Comparison of ENCODE assay signal across 8 cellular contexts in the genomic region with DNA sequence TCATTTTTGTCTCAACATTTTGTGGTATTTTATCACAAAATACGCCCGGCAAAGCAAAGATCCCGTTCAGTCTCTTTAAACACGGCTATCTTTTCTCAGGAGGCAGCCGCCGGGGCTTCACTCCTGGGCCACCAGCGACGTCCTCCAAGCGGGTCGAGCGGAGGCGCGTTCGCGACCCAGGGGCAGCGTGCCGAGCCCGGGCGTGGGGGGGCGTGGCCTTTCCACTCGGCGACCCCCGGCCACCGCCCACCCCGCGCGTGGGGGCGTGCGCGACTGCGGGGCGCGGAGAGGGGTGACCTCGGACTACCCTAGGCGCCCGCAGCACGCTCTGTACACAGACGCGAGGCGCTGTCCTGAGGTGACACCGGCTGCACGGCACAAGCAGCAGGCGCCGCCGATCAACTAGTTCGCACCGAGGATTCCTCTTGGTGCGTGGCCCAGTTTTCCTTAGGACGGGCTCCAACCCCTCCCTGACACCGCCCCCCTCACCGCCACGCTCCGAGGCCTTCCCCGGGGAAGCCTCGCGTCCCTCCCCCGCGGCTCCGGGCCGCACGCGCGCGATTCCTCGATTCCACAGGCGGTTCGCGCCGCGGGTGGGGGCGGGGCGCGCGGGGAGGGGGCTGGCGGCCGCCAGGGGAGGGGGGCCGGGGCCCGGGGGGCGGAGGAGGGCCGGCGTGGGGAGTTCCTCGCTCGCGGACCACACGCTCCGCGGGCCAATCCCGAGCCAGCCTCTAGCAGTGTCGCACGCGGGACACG. TPM values are rescaled to one million over a fixed set of nuclear protein-coding genes. Genes with fewer than 3 reads are reported as not detected.
A peak's percentile ranks its signal among the peaks of the same experiment; 100 is the strongest.
DNase-seq lines count a peak whose midpoint lies in the region; ATAC-seq, FAIRE-seq and TF ChIP-seq lines count a peak whose summit lies in the region.

No MANE protein-coding gene starts in this region.

- H3K27me3 Mint-ChIP-seq in activated naive CD8-positive, alpha-beta T cell treated with anti-CD3 and anti-CD28 coated beads for 36 hours, result no peaks in the 10 kb centered on the region

- H3K36me3 Mint-ChIP-seq in activated naive CD8-positive, alpha-beta T cell treated with anti-CD3 and anti-CD28 coated beads for 36 hours, result peaks cover 8% of the 10 kb centered on the region

- H3K27me3 ChIP-seq in Peyer's patch (no peaks in the 10 kb centered on the region), pancreas (no peaks in the 10 kb centered on the region)

- FAIRE-seq in pancreas (lab: Jason Lieb, UNC), result no peak

- ATAC-seq in HG03521 (IDR thresholded peaks at IDR 0.05; ENCODE audit: unreplicated experiment), result peak; percentile 17
- peak; percentile 62 for ATAC-seq in Right ventricle myocardium inferior
- peak; percentile 10 to 45 (median 18) for ATAC-seq in pancreas
- no peak for ATAC-seq in HG03378 (IDR thresholded peaks at IDR 0.05; ENCODE audit: unreplicated experiment)

- H3K4me3 Mint-ChIP-seq in activated naive CD8-positive, alpha-beta T cell treated with anti-CD3 and anti-CD28 coated beads for 36 hours, result peak overlapping the region; percentile 96

- H3K36me3 ChIP-seq in Peyer's patch, result no peaks in the 10 kb centered on the region
- no peaks in the 10 kb centered on the region for H3K36me3 ChIP-seq in pancreas

- H3K4me1 ChIP-seq in Peyer's patch, result peaks cover 0 to 10% (median 0%) of the 10 kb centered on the region in 4 donors
- no peaks in the 10 kb centered on the region for H3K4me1 ChIP-seq in pancreas

- H3K27ac ChIP-seq in Peyer's patch (peak overlapping the region; percentile 92 to 97 (median 95)), pancreas (peak overlapping the region; percentile 80 to 97 (median 92))

- intact Hi-C loops in Right ventricle myocardium inferior (cut with DNase I), result loop anchor here (1.0 to 10.0 kb wide), 11 partner anchors 73 to 1033 kb away; no protein-coding TSS in a partner anchor
- intact Hi-C loops in pancreas (cut with DNase I), result no loop called here

- no peaks in the 10 kb centered on the region for H3K9me3 ChIP-seq in Peyer's patch
- H3K9me3 ChIP-seq in pancreas, result no peaks in the 10 kb centered on the region

- peak overlapping the region; percentile 61 to 93 (median 87) for H3K4me3 ChIP-seq in Peyer's patch
- H3K4me3 ChIP-seq in pancreas, result peak overlapping the region; percentile 71 to 88 (median 78)

- H3K4me1 Mint-ChIP-seq in activated naive CD8-positive, alpha-beta T cell treated with anti-CD3 and anti-CD28 coated beads for 36 hours, result peaks cover 15% of the 10 kb centered on the region

- peak overlapping the region; percentile 99 for H3K27ac Mint-ChIP-seq in activated naive CD8-positive, alpha-beta T cell treated with anti-CD3 and anti-CD28 coated beads for 36 hours

- WGBS in pancreas, 2 donors, result 1% methylated on average over 73 to 92 of the region's 92 CpGs

- TF ChIP-seq POLR2A in GM19099 (IDR thresholded peaks at IDR 0.05; ENCODE audit: extremely low read depth, insufficient read length, low read depth), result peak; percentile 56
- peak in 1 of 2 donors; percentile 11 for TF ChIP-seq POLR2A in Peyer's patch (IDR thresholded peaks at IDR 0.05)

- H3K9me3 Mint-ChIP-seq in activated naive CD8-positive, alpha-beta T cell treated with anti-CD3 and anti-CD28 coated beads for 36 hours, result no peaks in the 10 kb centered on the region

- DNase-seq in Ammon's horn (ENCODE audit: low spot score) (peak; percentile 81), Peyer's patch (peak; percentile 78 to 91 (median 85)), Right ventricle myocardium inferior (ENCODE audit: missing footprints) (peak; percentile 92), pancreas (peak; percentile 75 to 91 (median 82))
- peak; percentile 63 for DNase-seq in activated naive CD8-positive, alpha-beta T cell treated with anti-CD3 and anti-CD28 coated beads for 36 hours

- peak in 2 of 6 experiments; percentile 8 to 11 for TF ChIP-seq CTCF in Peyer's patch (IDR thresholded peaks at IDR 0.05)
- no peak for TF ChIP-seq CTCF in pancreas (IDR thresholded peaks at IDR 0.05)

RNA-seq across cellular contexts. Expression of a gene that starts 1.1 kb away (rescaled TPM):
- total RNA-seq in Peyer's patch (10 to 100 TPM; 12.1 to 33.8 (median 17.0) TPM), Right ventricle myocardium inferior (8.4 TPM), pancreas (1 to 10 TPM; 2.4 to 6.7 (median 3.7) TPM)
- total RNA-seq in activated naive CD8-positive, alpha-beta T cell treated with anti-CD3 and anti-CD28 coated beads for 36 hours, result 10 to 100 TPM; 19.3 to 20.1 TPM
- 1 to 10 TPM; 2.8 to 4.1 TPM for polyA plus RNA-seq in pancreas
